In the genomic region with DNA sequence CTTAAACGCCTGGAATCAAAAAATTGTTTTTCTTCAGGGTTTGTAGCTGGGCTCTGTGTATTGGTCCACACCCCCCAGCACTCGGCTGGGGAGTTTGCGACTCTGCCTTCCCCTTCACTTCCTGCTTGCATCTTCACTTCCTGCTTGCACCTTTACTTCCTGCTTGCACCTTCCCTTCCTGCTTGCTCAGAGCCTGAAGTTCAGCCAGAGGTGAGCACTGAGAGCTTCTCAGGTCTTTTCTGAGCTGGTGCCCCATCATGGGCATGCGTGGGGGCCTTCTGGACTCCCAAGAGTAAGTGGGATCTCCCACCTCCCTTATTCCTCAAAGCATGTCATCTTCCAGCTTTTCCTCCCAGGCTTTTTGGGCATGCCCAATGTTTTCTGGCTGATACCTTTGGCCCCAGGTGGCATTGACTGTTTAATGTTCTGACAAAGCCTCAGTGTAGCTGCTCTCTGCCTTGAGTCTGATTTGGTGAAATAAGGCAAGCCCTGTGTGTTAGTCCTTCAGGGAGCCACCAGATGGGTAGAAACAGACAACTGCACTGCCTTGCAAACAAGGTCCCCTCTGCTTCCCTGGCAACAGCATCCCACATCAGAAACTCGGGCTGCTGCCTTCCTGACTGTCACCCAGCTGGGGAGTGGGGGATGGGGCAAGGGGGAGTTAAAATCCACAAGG, we compare ENCODE assay signal across 12 cellular contexts. TPM values are rescaled to one million over a fixed set of nuclear protein-coding genes. Genes with fewer than 3 reads are reported as not detected.
DNase-seq lines count a peak whose midpoint lies in the region; ATAC-seq lines count a peak whose summit lies in the region.
"Had no signal": no experiment of that assay in that cellular context is flagged by ENCODE, and none has a peak within 500 bp of the region (broad histone marks: within the 10 kb centered on the region; RNA-seq: fewer than 3 reads in every experiment).

No MANE protein-coding gene starts in this region.

- H3K9me3 Mint-ChIP-seq in IgD-negative memory B cell, result peaks cover 9 to 24% (median 19%) of the 10 kb centered on the region in 3 donors
- H3K9me3 Mint-ChIP-seq in central memory CD8-positive, alpha-beta T cell, result peaks cover 17% of the 10 kb centered on the region

- peak; percentile 25 for DNase-seq in activated CD4-positive, alpha-beta T cell treated with anti-CD3 and anti-CD28 coated beads for 48 hours
- DNase-seq in central memory CD8-positive, alpha-beta T cell (ENCODE audit: low spot score in 2 of 2), result peak in 1 of 2 donors; percentile 16
- peak; percentile 14 for DNase-seq in stimulated activated CD4-positive, alpha-beta T cell treated with anti-CD3 and anti-CD28 coated beads, Interleukin-2, amount 100 ng/mL, for 4 hours (ENCODE audit: low read depth)
- DNase-seq in AG08396 (ENCODE audit: low spot score), result no peak
- no peak for DNase-seq in epidermal melanocyte (ENCODE audit: insufficient read length, low spot score)
- DNase-seq: DMS153, foreskin melanocyte, left ventricle myocardium superior, NCI-H2081 treated with DMSO at 0.1 percent for 48 hours, SHP77 treated with DMSO at 0.1 percent for 48 hours had no signal

- H3K27me3 Mint-ChIP-seq in IgD-negative memory B cell, result peaks cover 25% of the 10 kb centered on the region
- no peaks in the 10 kb centered on the region for H3K27me3 Mint-ChIP-seq in central memory CD8-positive, alpha-beta T cell

- ATAC-seq in central memory CD8-positive, alpha-beta T cell (replicated peaks; ENCODE audit: extremely low read depth, poor library complexity, severe bottlenecking), result peak; percentile 86
- ATAC-seq in GM18861 (IDR thresholded peaks at IDR 0.05; ENCODE audit: unreplicated experiment), result no peak
- ATAC-seq: left ventricle myocardium superior had no signal

- H3K4me3 Mint-ChIP-seq in IgD-negative memory B cell, result peak overlapping the region in 3 of 4 donors; percentile 13 to 80 (median 79)
- peak overlapping the region; percentile 69 for H3K4me3 Mint-ChIP-seq in central memory CD8-positive, alpha-beta T cell

- no peak overlapping the region for H3K27ac Mint-ChIP-seq in IgD-negative memory B cell
- H3K27ac Mint-ChIP-seq in central memory CD8-positive, alpha-beta T cell (ENCODE audit: low read depth), result peak overlapping the region; percentile 90

- peaks cover 3% of the 10 kb centered on the region for H3K36me3 Mint-ChIP-seq in IgD-negative memory B cell
- peaks cover 6% of the 10 kb centered on the region for H3K36me3 Mint-ChIP-seq in central memory CD8-positive, alpha-beta T cell (ENCODE audit: insufficient read depth)

- H3K4me1 Mint-ChIP-seq in IgD-negative memory B cell, result peaks cover 0 to 12% (median 7%) of the 10 kb centered on the region in 3 donors
- peaks cover 33% of the 10 kb centered on the region for H3K4me1 Mint-ChIP-seq in central memory CD8-positive, alpha-beta T cell

RNA-seq across cellular contexts. Expression of gene KRTAP10-2, which starts 3.5 kb away (rescaled TPM):
- polyA plus RNA-seq in IgD-negative memory B cell, result not detected

RNA-seq across cellular contexts. Expression of gene KRTAP10-1, which starts 7.8 kb away (rescaled TPM):
- polyA plus RNA-seq in IgD-negative memory B cell, result not detected

RNA-seq across cellular contexts. Expression of gene KRTAP10-3, which starts 10.8 kb away (rescaled TPM):
- not detected for polyA plus RNA-seq in IgD-negative memory B cell

RNA-seq across cellular contexts. Expression of gene KRTAP10-4, which starts 25.7 kb away (rescaled TPM):
- not detected for polyA plus RNA-seq in IgD-negative memory B cell

RNA-seq across cellular contexts. Expression of gene KRTAP10-5, which starts 32.6 kb away (rescaled TPM):
- not detected for polyA plus RNA-seq in IgD-negative memory B cell

Comparison
In these comparisons a context has a peak if more than half of its experiments do, and no peak if none do; other contexts are left out.
1. DNase-seq: peak in activated CD4-positive, alpha-beta T cell treated with anti-CD3 and anti-CD28 coated beads for 48 hours (single experiment) and stimulated activated CD4-positive, alpha-beta T cell treated with anti-CD3 and anti-CD28 coated beads, Interleukin-2, amount 100 ng/mL, for 4 hours (single experiment); none in AG08396 (single experiment) and epidermal melanocyte (single experiment).